Comparison of ENCODE assay signal across 8 cellular contexts in genomic region chr4:7103031-7103598, GRCh38.
A peak's percentile ranks its signal among the peaks of the same experiment; 100 is the strongest.
DNase-seq lines count a peak whose midpoint lies in the region; ATAC-seq and TF ChIP-seq lines count a peak whose summit lies in the region.

No MANE protein-coding gene starts in this region.

- ATAC-seq in GM18508 (IDR thresholded peaks at IDR 0.05; ENCODE audit: insufficient read depth, unreplicated experiment): peak; percentile 65
- ATAC-seq in HG02981 (IDR thresholded peaks at IDR 0.05; ENCODE audit: unreplicated experiment): peak; percentile 76
- peak; percentile 88 to 90 for ATAC-seq in activated CD4-positive, CD25-positive, alpha-beta regulatory T cell treated with anti-CD3 and anti-CD28 coated beads, Interleukin-2, amount 50 U/mL, for 24 hours

- DNase-seq in NCI-H2196 treated with DMSO at 0.1 percent for 48 hours (lab: John Stamatoyannopoulos, UW; ENCODE audit: unreplicated experiment): peak; percentile 65
- peak; percentile 78 for DNase-seq in cerebellar cortex (ENCODE audit: low spot score)
- peak; percentile 50 to 71 for DNase-seq in stimulated activated CD4-positive, alpha-beta T cell treated with anti-CD3 and anti-CD28 coated beads, Interleukin-1b, Interleukin-23, amount 100 ng/mL, for 1 hour (ENCODE audit: low read depth in 2 of 2)

- H3K27me3 ChIP-seq in layer of hippocampus (ENCODE audit: control insufficient read depth, insufficient read depth, low read length): no peaks in the 10 kb centered on the region

- no peak for TF ChIP-seq CTCF in 22Rv1 (IDR thresholded peaks at IDR 0.05)

- H3K27ac ChIP-seq in 22Rv1: peak overlapping the region; percentile 49; the same call in 1 of the 2 replicates
- H3K27ac ChIP-seq in layer of hippocampus (ENCODE audit: low read depth, low read length): peak overlapping the region; percentile 97

Comparison
In these comparisons a context has a peak if more than half of its experiments do, and no peak if none do; other contexts are left out.
1. Peak in every context shown above with its lines: DNase-seq, ATAC-seq and H3K27ac ChIP-seq.